ENCODE assay signal across 11 cellular contexts in genomic region chr16:80563807-80564206, GRCh38. TPM values are rescaled to one million over a fixed set of nuclear protein-coding genes. Genes with fewer than 3 reads are reported as not detected.
"Had no signal": no experiment of that assay in that cellular context is flagged by ENCODE, and none has a peak within 500 bp of the region (broad histone marks: within the 10 kb centered on the region; RNA-seq: fewer than 3 reads in every experiment).

No MANE protein-coding gene starts in this region.

- H3K9me3 ChIP-seq: transverse colon, vagina had no signal

- H3K36me3 ChIP-seq: cardiac muscle cell, transverse colon, vagina had no signal

- H3K27ac ChIP-seq: cardiac muscle cell, parathyroid adenoma, transverse colon, vagina had no signal

- ATAC-seq: stimulated activated naive B cell treated with anti-CD40 and anti-IgM and Interleukin-4, amounts not matched to agents 10 μg/mL and 1 μg/mL and 100 μg/mL, for 72 hours had no signal

- H3K9ac ChIP-seq: parathyroid adenoma had no signal

- H3K4me1 ChIP-seq: parathyroid adenoma, transverse colon, vagina had no signal

- H3K27me3 ChIP-seq: cardiac muscle cell, vagina had no signal

- H3K4me3 ChIP-seq: cardiac muscle cell, lung, transverse colon, vagina had no signal

- DNase-seq: activated CD4-positive, alpha-beta memory T cell treated with anti-CD3 and anti-CD28 coated beads, Interleukin-2, amount 10 ng/mL, durations not matched to agents 7 days and 5 days; activated naive CD4-positive, alpha-beta T cell treated with Interleukin-2 at 50 U/mL for 16 hours; midbrain; stimulated activated naive B cell treated with anti-CD40 and anti-IgM and Interleukin-4, amounts not matched to agents 10 μg/mL and 1 μg/mL and 100 μg/mL, for 72 hours; T1000; transverse colon had no signal

RNA-seq across cellular contexts. Expression of gene DYNLRB2, which starts 23.0 kb away (rescaled TPM):
- total RNA-seq: activated CD4-positive, alpha-beta memory T cell treated with anti-CD3 and anti-CD28 coated beads, Interleukin-2, amount 10 ng/mL, durations not matched to agents 7 days and 5 days; activated T-helper 1 cell treated with anti-CD3 and anti-CD28 coated beads, Interleukin-12 subunit alpha, Interleukin-12 subunit beta, Interleukin-2, Interleukin-4 antibody, amounts not matched to agents 30 ng/mL and 10 ng/mL and 1 ng/mL, durations not matched to agents 14 hours and 24 hours and 36 hours; cardiac muscle cell; transverse colon; vagina had no signal
